Comparison of ENCODE assay signal across 8 cellular contexts in the genomic region with DNA sequence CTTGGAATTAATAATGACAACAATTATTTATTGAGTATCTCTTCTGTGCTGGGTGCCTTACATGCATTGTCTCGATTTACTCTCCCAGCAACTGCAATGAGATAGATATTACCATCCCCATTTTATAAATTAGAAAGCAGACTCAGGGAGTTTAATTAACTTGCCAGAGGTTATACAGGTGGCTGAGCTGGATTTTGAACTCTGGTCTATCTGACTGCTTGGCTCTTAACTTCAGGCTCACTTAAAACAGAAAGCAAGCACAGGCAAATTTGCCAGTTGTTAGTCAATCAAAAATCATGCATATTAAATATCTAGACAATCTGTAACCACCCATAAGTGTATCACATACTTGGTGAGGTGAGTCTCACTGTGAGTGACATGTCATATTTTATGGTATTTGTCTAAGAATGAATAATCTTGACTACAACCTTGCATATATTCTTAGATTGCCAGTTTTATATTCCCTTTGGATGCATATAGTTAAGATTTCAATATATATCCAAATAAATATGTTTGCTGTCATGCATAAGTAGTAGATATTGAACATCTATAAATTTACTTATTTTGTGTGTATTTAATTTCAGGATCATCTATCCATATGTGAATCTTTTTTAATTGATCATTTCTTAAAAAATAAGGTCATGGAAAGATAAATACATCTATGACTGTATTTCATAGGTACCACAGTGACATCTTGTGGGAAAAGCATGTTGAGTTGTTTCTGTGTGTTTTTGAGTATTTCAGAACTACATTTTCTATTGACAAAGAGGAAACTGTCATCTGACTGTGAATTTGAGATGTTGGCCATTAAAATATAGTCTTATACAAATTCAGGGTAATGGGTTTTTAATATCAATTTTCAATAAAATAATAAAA.
DNase-seq lines count a peak whose midpoint lies in the region; ATAC-seq and TF ChIP-seq lines count a peak whose summit lies in the region.

No MANE protein-coding gene starts in this region.

- H3K36me3 ChIP-seq in esophagus muscularis mucosa, result no peaks in the 10 kb centered on the region

- TF ChIP-seq EP300 in esophagus muscularis mucosa (IDR thresholded peaks at IDR 0.05), result no peak

- WGBS in esophagus muscularis mucosa, result 81% methylated on average over 1 of the region's 1 CpG

- peaks cover 0 to 27% (median 16%) of the 10 kb centered on the region in 4 donors for H3K4me1 ChIP-seq in esophagus muscularis mucosa

- no peak for ATAC-seq in HG03520 (IDR thresholded peaks at IDR 0.05; ENCODE audit: unreplicated experiment)

- POLR2A ChIA-PET in GM10248 (lab: Yijun Ruan, JAX), result no interaction called here

- no peaks in the 10 kb centered on the region for H3K9me3 ChIP-seq in esophagus muscularis mucosa

- no peak for TF ChIP-seq POLR2A in esophagus muscularis mucosa (IDR thresholded peaks at IDR 0.05; ENCODE audit: low read depth)

- DNase-seq in NCI-H1105 treated with DMSO at 0.1 percent for 48 hours (lab: John Stamatoyannopoulos, UW) (peak; percentile 31), NCI-H1105 (lab: John Stamatoyannopoulos, UW) (no peak), NCI-H774 (lab: John Stamatoyannopoulos, UW) (peak; percentile 32), esophagus muscularis mucosa (ENCODE audit: extremely low spot score) (no peak), renal cortical epithelial cell (ENCODE audit: low read depth) (peak; percentile 58), LoVo (ENCODE audit: low spot score) (no peak), GM10248 (ENCODE audit: extremely low spot score) (no peak)

- CTCF ChIA-PET in GM10248 (lab: Yijun Ruan, JAX), result no interaction called here

- TF ChIP-seq CTCF in esophagus muscularis mucosa (IDR thresholded peaks at IDR 0.05) (peak; percentile 10 to 32 (median 23)), GM10248 (IDR thresholded peaks at IDR 0.05; ENCODE audit: control extremely low read depth, extremely low read depth, low read depth, missing control alignments) (no peak)

- no peak overlapping the region for H3K4me3 ChIP-seq in esophagus muscularis mucosa

- no peak overlapping the region for H3K27ac ChIP-seq in esophagus muscularis mucosa (replicated peaks in 1 of 4)

- intact Hi-C loops in esophagus muscularis mucosa (cut with DNase I), result no loop called here

- no peaks in the 10 kb centered on the region for H3K27me3 ChIP-seq in esophagus muscularis mucosa

Comparison
In these comparisons a context has a peak if more than half of its experiments do, and no peak if none do; other contexts are left out.
1. DNase-seq: peak in NCI-H1105 treated with DMSO at 0.1 percent for 48 hours (single experiment), NCI-H774 (single experiment) and renal cortical epithelial cell (single experiment); none in NCI-H1105 (single experiment), esophagus muscularis mucosa (single experiment), LoVo (single experiment) and GM10248 (single experiment).